ENCODE assay signal across 8 cellular contexts in genomic region chr1:108963052-108963686, GRCh38. TPM values are rescaled to one million over a fixed set of nuclear protein-coding genes. Genes with fewer than 3 reads are reported as not detected.
DNase-seq lines count a peak whose midpoint lies in the region; ATAC-seq and FAIRE-seq lines count a peak whose summit lies in the region.

TSS of gene CLCC1 (minus strand) at chr1:108963484. CDS start at chr1:108950437, 13,047 bp downstream.

- H3K27ac Mint-ChIP-seq in activated CD8-positive, alpha-beta memory T cell treated with anti-CD3 and anti-CD28 coated beads, Interleukin-2, amount 10 ng/mL, durations not matched to agents 7 days and 5 days: peak within 1 kb of the TSS; percentile 88

- H3K23ac ChIP-seq in mesendoderm (ENCODE audit: low read length): peak within 1 kb of the TSS; percentile 48

- H3K9ac ChIP-seq in endocrine pancreas (ENCODE audit: control insufficient read depth, insufficient read depth, low read length): peak within 1 kb of the TSS; percentile 88
- H3K9ac ChIP-seq in mesendoderm (ENCODE audit: low read length): peak within 1 kb of the TSS; percentile 92

- peak; percentile 57 for FAIRE-seq in HTR-8/SVneo (lab: Jason Lieb, UNC)

- peaks cover 2% of the 10 kb centered on the region for H3K79me1 ChIP-seq in mesendoderm (ENCODE audit: low read length)

- H3K36me3 ChIP-seq in endocrine pancreas (ENCODE audit: control insufficient read depth, insufficient read depth, low read length) (no peaks in the 10 kb centered on the region), mesendoderm (ENCODE audit: control insufficient read depth, insufficient read depth, low read length) (no peaks in the 10 kb centered on the region)

- peak within 1 kb of the TSS; percentile 79 for H3K4me3 Mint-ChIP-seq in activated CD8-positive, alpha-beta memory T cell treated with anti-CD3 and anti-CD28 coated beads, Interleukin-2, amount 10 ng/mL, durations not matched to agents 7 days and 5 days

- H3K4me2 ChIP-seq in mesendoderm (ENCODE audit: low read length): peak within 1 kb of the TSS; percentile 66

- no peak within 1 kb of the TSS for H4K8ac ChIP-seq in mesendoderm (ENCODE audit: low read depth, low read length)

- H3K9me3 ChIP-seq in endocrine pancreas (ENCODE audit: control insufficient read depth, low read length): no peaks in the 10 kb centered on the region

- peaks cover 7% of the 10 kb centered on the region for H3K4me1 ChIP-seq in endocrine pancreas (ENCODE audit: control insufficient read depth, insufficient read depth, low read length)
- peaks cover 4% of the 10 kb centered on the region for H3K4me1 ChIP-seq in mesendoderm (ENCODE audit: control insufficient read depth, low read depth, low read length)

- no peak within 1 kb of the TSS for H2BK15ac ChIP-seq in mesendoderm (replicated peaks; ENCODE audit: low read depth)

- peaks cover 36% of the 10 kb centered on the region for H3K4me1 Mint-ChIP-seq in activated CD8-positive, alpha-beta memory T cell treated with anti-CD3 and anti-CD28 coated beads, Interleukin-2, amount 10 ng/mL, durations not matched to agents 7 days and 5 days

- no peaks in the 10 kb centered on the region for H3K79me2 ChIP-seq in mesendoderm (ENCODE audit: control insufficient read depth, insufficient read depth, low read length)

- no CpG with 5 or more reads among the region's 72 CpGs for WGBS in mesendoderm (ENCODE audit: extremely low coverage, insufficient coverage, low lambda C conversion rate)

- H2BK5ac ChIP-seq in mesendoderm (ENCODE audit: low read length): no peak within 1 kb of the TSS

- H3K27me3 Mint-ChIP-seq in activated CD8-positive, alpha-beta memory T cell treated with anti-CD3 and anti-CD28 coated beads, Interleukin-2, amount 10 ng/mL, durations not matched to agents 7 days and 5 days: no peaks in the 10 kb centered on the region

- peaks cover 15% of the 10 kb centered on the region for H3K36me3 Mint-ChIP-seq in activated CD8-positive, alpha-beta memory T cell treated with anti-CD3 and anti-CD28 coated beads, Interleukin-2, amount 10 ng/mL, durations not matched to agents 7 days and 5 days

- H3K56ac ChIP-seq in mesendoderm (ENCODE audit: low read length): peak within 1 kb of the TSS; percentile 95

- no peak within 1 kb of the TSS for H4K5ac ChIP-seq in mesendoderm (ENCODE audit: low read length)

- CTCF ChIA-PET in activated CD8-positive, alpha-beta memory T cell treated with anti-CD3 and anti-CD28 coated beads, Interleukin-2, amount 10 ng/mL, durations not matched to agents 7 days and 5 days (lab: Charles Lee): interaction anchor here (0.7 to 1.4 kb wide), 7 partner anchors 66 to 403 kb away, joined by 3 to 4 read pairs (median 3); partner anchors contain the start of genes EEIG2 and PRPF38B

- no peaks in the 10 kb centered on the region for H3K9me3 Mint-ChIP-seq in activated CD8-positive, alpha-beta memory T cell treated with anti-CD3 and anti-CD28 coated beads, Interleukin-2, amount 10 ng/mL, durations not matched to agents 7 days and 5 days (ENCODE audit: low read depth)

- peak within 1 kb of the TSS; percentile 66 for H3K4me3 ChIP-seq in endocrine pancreas (ENCODE audit: control insufficient read depth, insufficient read depth, low read length)
- H3K4me3 ChIP-seq in mesendoderm (ENCODE audit: low read length): peak within 1 kb of the TSS; percentile 86

- H3K18ac ChIP-seq in mesendoderm (ENCODE audit: low read length): no peak within 1 kb of the TSS

- peak within 1 kb of the TSS; percentile 75 for H3K4ac ChIP-seq in mesendoderm (ENCODE audit: low read depth, low read length)

- H3K27me3 ChIP-seq in endocrine pancreas (ENCODE audit: control insufficient read depth, insufficient read depth, low read length): no peaks in the 10 kb centered on the region
- no peaks in the 10 kb centered on the region for H3K27me3 ChIP-seq in mesendoderm (ENCODE audit: insufficient read depth, low read length, poor library complexity)

- no peak within 1 kb of the TSS for H2AK5ac ChIP-seq in mesendoderm (ENCODE audit: low read length)

- H3K27ac ChIP-seq in mesendoderm (ENCODE audit: low read depth, low read length): peak within 1 kb of the TSS; percentile 23

- DNase-seq in COLO668 (lab: John Stamatoyannopoulos, UW; ENCODE audit: unreplicated experiment) (peak; percentile 98), HTR-8/SVneo (ENCODE audit: insufficient read length, low spot score) (peak; percentile 83), NOMO-1 treated with dmso at 0.1 percent for 144 hours (lab: John Stamatoyannopoulos, UW; ENCODE audit: unreplicated experiment) (peak; percentile 79), mesendoderm (peak; percentile 94)
- DNase-seq in activated CD8-positive, alpha-beta memory T cell treated with anti-CD3 and anti-CD28 coated beads, Interleukin-2, amount 10 ng/mL, durations not matched to agents 7 days and 5 days: peak; percentile 97
- DNase-seq in stimulated activated CD8-positive, alpha-beta memory T cell treated with anti-CD3 and anti-CD28 coated beads, Interleukin-15, amount 100 ng/mL, for 1 hour (ENCODE audit: low read depth): peak; percentile 82

- H2BK120ac ChIP-seq in mesendoderm (ENCODE audit: low read depth, low read length): no peak within 1 kb of the TSS

- ATAC-seq in GM21360 (IDR thresholded peaks at IDR 0.05; ENCODE audit: unreplicated experiment): peak; percentile 95
- peak; percentile 97 for ATAC-seq in activated CD8-positive, alpha-beta memory T cell treated with anti-CD3 and anti-CD28 coated beads, Interleukin-2, amount 10 ng/mL, durations not matched to agents 7 days and 5 days

RNA-seq across cellular contexts. Expression of gene CLCC1, which starts in this region (rescaled TPM):
- 10 to 100 TPM; 14.0 to 16.6 TPM for total RNA-seq in activated CD8-positive, alpha-beta memory T cell treated with anti-CD3 and anti-CD28 coated beads, Interleukin-2, amount 10 ng/mL, durations not matched to agents 7 days and 5 days
- 13.3 TPM for polyA plus RNA-seq in mesendoderm (2013, experiment 1 of 2)
- 12.5 TPM for polyA plus RNA-seq in mesendoderm (2013, experiment 2 of 2)

Comparison
In these comparisons a context has a peak if more than half of its experiments do, and no peak if none do; other contexts are left out.
1. Peak in every context shown above with its lines: DNase-seq, ATAC-seq, H3K4me3 ChIP-seq and H3K27ac ChIP-seq.